In the genomic region with DNA sequence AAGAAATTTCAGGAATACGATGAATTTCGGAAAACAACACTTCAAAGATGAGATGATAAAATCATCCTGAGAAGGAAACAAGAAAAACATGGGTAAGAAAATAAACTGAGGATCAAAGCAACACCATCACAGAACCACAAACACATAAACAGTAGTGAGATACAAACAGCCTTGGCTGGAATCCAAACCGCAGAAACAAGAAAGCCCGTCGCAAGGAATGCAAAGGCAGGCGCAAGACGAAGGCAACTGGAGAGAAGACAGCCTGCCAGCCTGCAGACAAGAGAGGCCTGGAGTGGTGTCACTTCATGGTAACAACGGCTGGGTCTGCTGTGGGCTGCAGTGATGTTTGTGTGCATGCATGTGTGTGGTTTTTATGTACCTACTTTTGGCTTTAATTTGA, we compare ENCODE assay signal across 17 cellular contexts.
A peak's percentile ranks its signal among the peaks of the same experiment; 100 is the strongest.
DNase-seq lines count a peak whose midpoint lies in the region; ATAC-seq and TF ChIP-seq lines count a peak whose summit lies in the region.
"Had no signal": no experiment of that assay in that cellular context is flagged by ENCODE, and none has a peak within 500 bp of the region (broad histone marks: within the 10 kb centered on the region; RNA-seq: fewer than 3 reads in every experiment).

No MANE protein-coding gene starts in this region.

- H2BK5ac ChIP-seq in IMR-90 (ENCODE audit: low read depth, low read length, poor library complexity, severe bottlenecking), result no peak overlapping the region
- H2BK5ac ChIP-seq in trophoblast cell (ENCODE audit: low read depth, low read length, poor library complexity), result no peak overlapping the region

- intact Hi-C loops in IMR-90 (cut with micrococcal nuclease), result no loop called here

- no peak for TF ChIP-seq RAD21 in IMR-90 (IDR thresholded peaks at IDR 0.05; ENCODE audit: low read length)

- POLR2A ChIA-PET in IMR-90 (lab: Charles Lee; ENCODE audit: unreplicated experiment), result no interaction called here

- WGBS in IMR-90 (ENCODE audit: extremely low coverage in 2 of 2, insufficient read length in 1 of 2), 2 experiments, result no CpG with 5 or more reads among the region's 8 CpGs
- no CpG with 5 or more reads among the region's 8 CpGs for WGBS in trophoblast cell (ENCODE audit: extremely low coverage, insufficient coverage, insufficient read length)

- no peak overlapping the region for H3K56ac ChIP-seq in IMR-90 (ENCODE audit: extremely low read depth, insufficient read depth, low read length)

- in situ Hi-C loops in IMR-90 (cut with MboI; ENCODE audit: low sequenced_read_pairs), result no loop called here

- H3K79me1 ChIP-seq in IMR-90 (ENCODE audit: low read depth in 1 of 2, low read length in 2 of 2) (no peaks in the 10 kb centered on the region), trophoblast cell (ENCODE audit: low read length) (no peaks in the 10 kb centered on the region)

- H3K4me2 ChIP-seq in IMR-90 (ENCODE audit: low read depth, low read length) (no peak overlapping the region), trophoblast cell (ENCODE audit: low read length) (no peak overlapping the region)
- H3K4me2 ChIP-seq: GM23338 had no signal

- H3K14ac ChIP-seq in IMR-90 (replicated peaks; ENCODE audit: low read depth, low read length) (no peak overlapping the region), trophoblast cell (ENCODE audit: low read length) (no peak overlapping the region)

- H3K4me3 ChIP-seq in IMR-90 (ENCODE audit: insufficient read depth, low read depth, low read length) (no peak overlapping the region), trophoblast cell (ENCODE audit: low read depth, low read length) (no peak overlapping the region)
- H3K4me3 ChIP-seq: GM23338, SJCRH30 had no signal

- no peak overlapping the region for H2BK20ac ChIP-seq in IMR-90 (ENCODE audit: low read depth, low read length)

- no peak overlapping the region for H4K91ac ChIP-seq in IMR-90 (ENCODE audit: insufficient read depth, low read depth, low read length)
- no peak overlapping the region for H4K91ac ChIP-seq in trophoblast cell (ENCODE audit: low read depth, low read length)

- no TSS peak for BruUV-seq in IMR-90 (replicated peaks; lab: Mats Ljungman, UMichigan)

- peak; percentile 11 for DNase-seq in IMR-90
- peak; percentile 77 for DNase-seq in amniotic epithelial cell (ENCODE audit: low read depth)
- peak; percentile 6 for DNase-seq in fibroblast of gingiva (ENCODE audit: low read depth)
- DNase-seq in trophoblast cell, result peak; percentile 40 to 68
- DNase-seq in activated CD4-positive, alpha-beta T cell treated with anti-CD3 and anti-CD28 coated beads for 48 hours, result no peak
- DNase-seq in GM10266 (ENCODE audit: extremely low spot score), result no peak
- no peak for DNase-seq in occipital lobe (lab: John Stamatoyannopoulos, UW)
- DNase-seq: ACHN, COR-L47, NCI-H1417, NCI-H187 treated with DMSO at 0.1 percent for 48 hours, NCI-H2171, NCI-H446, OCI-M1, SJCRH30 had no signal

- H3K27me3 ChIP-seq in IMR-90 (ENCODE audit: control insufficient read depth, insufficient read depth, low read length), result no peaks in the 10 kb centered on the region
- no peaks in the 10 kb centered on the region for H3K27me3 ChIP-seq in trophoblast cell (ENCODE audit: insufficient read depth, low read length)
- H3K27me3 ChIP-seq: SJCRH30 had no signal

- H4K12ac ChIP-seq in trophoblast cell (ENCODE audit: low read depth, low read length), result no peak overlapping the region

- H2BK15ac ChIP-seq in IMR-90 (ENCODE audit: low read depth, low read length), result no peak overlapping the region

- H2BK12ac ChIP-seq in trophoblast cell (ENCODE audit: low read length), result no peak overlapping the region

- H2AK9ac ChIP-seq in IMR-90 (replicated peaks; ENCODE audit: low read depth, low read length, poor library complexity), result no peak overlapping the region

- H3K79me2 ChIP-seq in trophoblast cell (ENCODE audit: control insufficient read depth, insufficient read depth, low read length, poor library complexity), result no peaks in the 10 kb centered on the region

- TF ChIP-seq POLR2A in IMR-90 (IDR thresholded peaks at IDR 0.05; ENCODE audit: low read depth, low read length), result no peak

- H3K9me3 ChIP-seq in IMR-90 (ENCODE audit: control insufficient read depth, insufficient read depth, low read length) (no peaks in the 10 kb centered on the region), trophoblast cell (ENCODE audit: insufficient read depth, low read depth, low read length) (peaks cover 2% of the 10 kb centered on the region)
- H3K9me3 ChIP-seq: SJCRH30 had no signal

- peak; percentile 61 for ATAC-seq in IMR-90 (ENCODE audit: low read depth)
- ATAC-seq: GM23338 had no signal

- no peak overlapping the region for H2AFZ ChIP-seq in IMR-90 (replicated peaks; ENCODE audit: low read length, poor library complexity)
- H2AFZ ChIP-seq in trophoblast cell (ENCODE audit: insufficient read depth, low read length, poor library complexity), result no peak overlapping the region
- H2AFZ ChIP-seq: GM23338 had no signal

- H2AK5ac ChIP-seq in IMR-90 (ENCODE audit: low read depth, low read length), result no peak overlapping the region
- no peak overlapping the region for H2AK5ac ChIP-seq in trophoblast cell (ENCODE audit: low read length)

- H3K36me3 ChIP-seq in IMR-90 (ENCODE audit: control insufficient read depth, insufficient read depth, low read length) (0 out of 2 replicates have a peak, but pooled peaks cover 2% of the 10 kb centered on the region), trophoblast cell (ENCODE audit: control insufficient read depth in 1 of 2, insufficient read depth in 2 of 2, low read length in 2 of 2) (peaks cover 0 to 9% of the 10 kb centered on the region in 2 experiments)
- H3K36me3 ChIP-seq: SJCRH30 had no signal

- H2BK120ac ChIP-seq in IMR-90 (ENCODE audit: low read depth, low read length) (no peak overlapping the region), trophoblast cell (ENCODE audit: insufficient read depth, low read length, poor library complexity) (no peak overlapping the region)

- no peak for TF ChIP-seq CTCF in IMR-90 (conservative IDR thresholded peaks at IDR 0.05; ENCODE audit: low read depth, low read length)
- TF ChIP-seq CTCF in GM10266 (IDR thresholded peaks at IDR 0.05; ENCODE audit: control insufficient read depth, insufficient read depth, low read depth, missing control alignments), result no peak

- H3K23ac ChIP-seq in IMR-90 (ENCODE audit: low read depth, low read length), result no peak overlapping the region
- no peak overlapping the region for H3K23ac ChIP-seq in trophoblast cell (ENCODE audit: low read length)

- no peak overlapping the region for H4K8ac ChIP-seq in IMR-90 (ENCODE audit: low read depth in 2 of 2, low read length in 2 of 2)
- no peak overlapping the region for H4K8ac ChIP-seq in trophoblast cell (ENCODE audit: low read depth, low read length)

- no peaks in the 10 kb centered on the region for H3K9me1 ChIP-seq in IMR-90 (ENCODE audit: insufficient read depth, low read length)

- no peaks in the 10 kb centered on the region for H4K20me1 ChIP-seq in IMR-90 (ENCODE audit: insufficient read depth, low read length)

- H4K5ac ChIP-seq in IMR-90 (ENCODE audit: low read depth, low read length), result no peak overlapping the region

- H3K27ac ChIP-seq in IMR-90 (ENCODE audit: insufficient read depth, low read length), result no peak overlapping the region
- H3K27ac ChIP-seq in trophoblast cell (ENCODE audit: low read depth, low read length), result no peak overlapping the region
- H3K27ac ChIP-seq: RWPE1, SJCRH30 had no signal

- CTCF ChIA-PET in IMR-90 (lab: Yijun Ruan, JAX), result no interaction called here

- 0 out of 2 replicates have a peak, but pooled peaks cover 2% of the 10 kb centered on the region for H3K4me1 ChIP-seq in IMR-90 (ENCODE audit: control insufficient read depth, insufficient read depth, low read length)
- H3K4me1 ChIP-seq in trophoblast cell (ENCODE audit: control insufficient read depth in 1 of 2, insufficient read depth in 2 of 2, low read length in 2 of 2), result no peaks in the 10 kb centered on the region
- H3K4me1 ChIP-seq: SJCRH30 had no signal

- dilution Hi-C loops in IMR-90 (cut with HindIII; ENCODE audit: low sequenced_read_pairs, unreplicated experiment), result no loop called here

- H3K9ac ChIP-seq in IMR-90 (ENCODE audit: low read depth, low read length) (no peak overlapping the region), trophoblast cell (ENCODE audit: low read length) (no peak overlapping the region)

- H3K4ac ChIP-seq in IMR-90 (ENCODE audit: low read depth, low read length) (no peak overlapping the region), trophoblast cell (ENCODE audit: low read depth, low read length) (no peak overlapping the region)

- H3K18ac ChIP-seq in IMR-90 (ENCODE audit: low read depth, low read length) (no peak overlapping the region), trophoblast cell (ENCODE audit: low read length) (no peak overlapping the region)

TF ChIP-seq in IMR-90, 13 proteins besides CTCF, POLR2A, EP300 and RAD21:
- TF ChIP-seq, protein P1, sequence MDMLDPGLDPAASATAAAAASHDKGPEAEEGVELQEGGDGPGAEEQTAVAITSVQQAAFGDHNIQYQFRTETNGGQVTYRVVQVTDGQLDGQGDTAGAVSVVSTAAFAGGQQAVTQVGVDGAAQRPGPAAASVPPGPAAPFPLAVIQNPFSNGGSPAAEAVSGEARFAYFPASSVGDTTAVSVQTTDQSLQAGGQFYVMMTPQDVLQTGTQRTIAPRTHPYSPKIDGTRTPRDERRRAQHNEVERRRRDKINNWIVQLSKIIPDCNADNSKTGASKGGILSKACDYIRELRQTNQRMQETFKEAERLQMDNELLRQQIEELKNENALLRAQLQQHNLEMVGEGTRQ (IDR thresholded peaks at IDR 0.05; ENCODE audit: low read depth, low read length), result no peak
- no peak for TF ChIP-seq RCOR1 (IDR thresholded peaks at IDR 0.05; ENCODE audit: insufficient replicate concordance, low read length)
- TF ChIP-seq ELK1 (IDR thresholded peaks at IDR 0.05; ENCODE audit: borderline replicate concordance, low read depth, low read length), result no peak
- TF ChIP-seq MAZ (IDR thresholded peaks at IDR 0.05; ENCODE audit: borderline replicate concordance, low read depth, low read length), result no peak
- no peak for TF ChIP-seq FOS (IDR thresholded peaks at IDR 0.05; ENCODE audit: low read depth, low read length)
- no peak for TF ChIP-seq MXI1 (IDR thresholded peaks at IDR 0.05; ENCODE audit: borderline replicate concordance, low read depth, low read length)
- TF ChIP-seq MAFK (IDR thresholded peaks at IDR 0.05; ENCODE audit: low read depth, low read length), result no peak
- no peak for TF ChIP-seq SMC3 (IDR thresholded peaks at IDR 0.05; ENCODE audit: low read depth, low read length)
- no peak for TF ChIP-seq NFE2L2 (IDR thresholded peaks at IDR 0.05; ENCODE audit: low read depth, low read length)
TF ChIP-seq in IMR-90: peak in this region for 0.

Comparison
In these comparisons a context has a peak if more than half of its experiments do, and no peak if none do; other contexts are left out.
1. DNase-seq: peak in IMR-90 (single experiment), amniotic epithelial cell (single experiment), fibroblast of gingiva (single experiment) and trophoblast cell (2 of 2); none in activated CD4-positive, alpha-beta T cell treated with anti-CD3 and anti-CD28 coated beads for 48 hours (single experiment), GM10266 (single experiment) and occipital lobe (single experiment).